13 cellular contexts compared by ENCODE assay signal in the genomic region with DNA sequence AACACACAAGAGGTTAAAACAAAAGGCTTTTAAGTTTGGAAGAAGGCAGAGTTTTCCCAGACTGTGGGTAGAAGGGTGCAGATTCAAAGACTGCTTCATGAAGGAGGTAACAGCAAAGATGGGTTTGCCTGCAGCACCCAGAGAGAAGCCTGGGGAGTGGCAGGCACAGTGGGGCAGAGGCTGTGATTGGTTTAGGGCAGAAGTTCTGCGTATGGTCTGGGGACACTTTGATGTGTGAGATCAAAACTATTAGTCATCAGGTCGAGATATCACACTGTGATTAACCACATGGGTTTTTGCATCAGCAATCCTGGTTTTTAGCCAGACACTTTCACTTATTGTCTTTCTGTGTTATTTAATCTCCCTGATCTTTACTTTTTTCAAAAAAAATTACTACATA.
DNase-seq lines count a peak whose midpoint lies in the region; ATAC-seq and TF ChIP-seq lines count a peak whose summit lies in the region.
"Had no signal": no experiment of that assay in that cellular context is flagged by ENCODE, and none has a peak within 500 bp of the region (broad histone marks: within the 10 kb centered on the region; RNA-seq: fewer than 3 reads in every experiment).

No MANE protein-coding gene starts in this region.

- H3K27ac Mint-ChIP-seq in CD4-positive, alpha-beta T cell = no peak overlapping the region
- H3K27ac Mint-ChIP-seq in activated T-cell treated with anti-CD3 and anti-CD28 coated beads, Interleukin-2, amount 50 U/mL, for 24 hours = no peak overlapping the region

- CTCF ChIA-PET in CD4-positive, alpha-beta T cell (lab: Charles Lee) = no interaction called here

- H3K27me3 ChIP-seq in CD4-positive, alpha-beta T cell (ENCODE audit: control insufficient read depth, insufficient read depth, low read length) = no peaks in the 10 kb centered on the region
- H3K27me3 ChIP-seq: ovary had no signal

- no peak for TF ChIP-seq CTCF in CD4-positive, alpha-beta T cell (IDR thresholded peaks at IDR 0.05)
- no peak for TF ChIP-seq CTCF in retinal pigment epithelial cell (conservative IDR thresholded peaks at IDR 0.05; ENCODE audit: low read depth, low read length)

- ATAC-seq in CD4-positive, alpha-beta T cell (ENCODE audit: poor library complexity) = peak; percentile 94
- ATAC-seq in HG03565 (IDR thresholded peaks at IDR 0.05; ENCODE audit: unreplicated experiment) (peak; percentile 71), HG02571 (IDR thresholded peaks at IDR 0.05; ENCODE audit: unreplicated experiment) (no peak)
- ATAC-seq: left lobe of liver had no signal

- no peak overlapping the region for H3K27ac ChIP-seq in CD4-positive, alpha-beta T cell (ENCODE audit: low read depth, low read length)
- H3K27ac ChIP-seq: ovary had no signal

- no peaks in the 10 kb centered on the region for H3K9me3 Mint-ChIP-seq in CD4-positive, alpha-beta T cell
- peaks cover 4% of the 10 kb centered on the region for H3K9me3 Mint-ChIP-seq in activated T-cell treated with anti-CD3 and anti-CD28 coated beads, Interleukin-2, amount 50 U/mL, for 24 hours

- H3K9me3 ChIP-seq in CD4-positive, alpha-beta T cell (ENCODE audit: control insufficient read depth, low read length) = no peaks in the 10 kb centered on the region
- H3K9me3 ChIP-seq: ovary had no signal

- H3K36me3 Mint-ChIP-seq in CD4-positive, alpha-beta T cell (ENCODE audit: low read depth) = no peaks in the 10 kb centered on the region
- H3K36me3 Mint-ChIP-seq in activated T-cell treated with anti-CD3 and anti-CD28 coated beads, Interleukin-2, amount 50 U/mL, for 24 hours (ENCODE audit: low read depth) = no peaks in the 10 kb centered on the region

- intact Hi-C loops in CD4-positive, alpha-beta T cell (cut with DNase I, micrococcal nuclease) = loop anchor here (5.0 to 10.0 kb wide), 2 partner anchors 159 to 181 kb away; no protein-coding TSS in a partner anchor

- H3K27me3 Mint-ChIP-seq in CD4-positive, alpha-beta T cell = peaks cover 6% of the 10 kb centered on the region
- peaks cover 17% of the 10 kb centered on the region for H3K27me3 Mint-ChIP-seq in activated T-cell treated with anti-CD3 and anti-CD28 coated beads, Interleukin-2, amount 50 U/mL, for 24 hours

- H3K4me1 Mint-ChIP-seq in CD4-positive, alpha-beta T cell (ENCODE audit: low read depth) = peaks cover 9% of the 10 kb centered on the region
- H3K4me1 Mint-ChIP-seq in activated T-cell treated with anti-CD3 and anti-CD28 coated beads, Interleukin-2, amount 50 U/mL, for 24 hours (ENCODE audit: low read depth) = peaks cover 9% of the 10 kb centered on the region

- POLR2A ChIA-PET in CD4-positive, alpha-beta T cell (lab: Charles Lee) = no interaction called here

- no peak overlapping the region for H3K4me3 ChIP-seq in retinal pigment epithelial cell (ENCODE audit: low read length)
- H3K4me3 ChIP-seq: ovary had no signal

- DNase-seq in CD4-positive, alpha-beta T cell = peak in 9 of 10 experiments; percentile 4 to 36 (median 21)
- DNase-seq in activated T-cell treated with anti-CD3 and anti-CD28 coated beads, Interleukin-2, amount 50 U/mL, for 24 hours = peak; percentile 39
- DNase-seq in retinal pigment epithelial cell (ENCODE audit: low read depth) (peak; percentile 4), HPDE6-E6E7 (ENCODE audit: extremely low spot score) (no peak), KG1 (lab: John Stamatoyannopoulos, UW) (no peak), NCI-H2171 (lab: John Stamatoyannopoulos, UW) (no peak)
- DNase-seq: AML-193, NCI-H524, ovary, substantia nigra had no signal

- H3K4me3 Mint-ChIP-seq in CD4-positive, alpha-beta T cell = no peak overlapping the region
- H3K4me3 Mint-ChIP-seq in activated T-cell treated with anti-CD3 and anti-CD28 coated beads, Interleukin-2, amount 50 U/mL, for 24 hours = no peak overlapping the region

Comparison
In these comparisons a context has a peak if more than half of its experiments do, and no peak if none do; other contexts are left out.
1. DNase-seq: peak in CD4-positive, alpha-beta T cell (9 of 10), activated T-cell treated with anti-CD3 and anti-CD28 coated beads, Interleukin-2, amount 50 U/mL, for 24 hours (single experiment) and retinal pigment epithelial cell (single experiment); none in HPDE6-E6E7 (single experiment), KG1 (single experiment) and NCI-H2171 (single experiment).